Comparison of ENCODE assay signal across 30 cellular contexts in the genomic region with DNA sequence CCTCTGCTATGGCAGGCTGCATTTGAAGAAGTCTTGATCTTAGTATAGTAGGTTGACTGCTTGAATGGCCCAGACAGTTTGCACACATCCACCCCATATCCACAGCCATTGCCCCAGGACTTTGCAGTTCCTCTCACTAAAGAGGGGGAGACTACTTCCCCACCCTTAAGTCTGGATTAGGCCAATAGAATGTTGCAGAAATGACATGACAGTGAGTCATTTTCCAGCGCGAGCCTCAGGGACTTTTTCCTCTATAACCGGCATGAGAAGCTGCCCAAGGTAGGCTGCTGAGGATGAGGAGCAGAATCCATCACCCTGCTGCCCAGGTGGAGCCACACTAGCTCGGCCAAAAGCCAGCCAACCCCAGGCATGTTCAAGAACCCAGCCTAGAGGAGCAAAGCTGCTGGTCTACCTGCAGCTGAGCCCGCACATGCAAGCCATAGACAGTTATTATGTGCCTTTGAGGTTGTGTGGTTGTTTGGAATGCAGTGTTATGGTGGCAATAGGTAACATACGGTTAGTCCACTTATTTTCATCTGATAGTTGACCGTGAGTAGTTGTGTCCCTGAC.
A peak's percentile ranks its signal among the peaks of the same experiment; 100 is the strongest.
DNase-seq lines count a peak whose midpoint lies in the region; ATAC-seq and TF ChIP-seq lines count a peak whose summit lies in the region.
"Had no signal": no experiment of that assay in that cellular context is flagged by ENCODE, and none has a peak within 500 bp of the region (broad histone marks: within the 10 kb centered on the region; RNA-seq: fewer than 3 reads in every experiment).

No MANE protein-coding gene starts in this region.

- H3K9ac ChIP-seq in HCT116 (ENCODE audit: low read length) = no peak overlapping the region
- H3K9ac ChIP-seq: BLaER1 had no signal

- no peaks in the 10 kb centered on the region for H3K79me2 ChIP-seq in HCT116 (ENCODE audit: insufficient read depth, low read length)

- H3K9me2 ChIP-seq in HCT116 (ENCODE audit: insufficient read depth) = no peaks in the 10 kb centered on the region

- BruUV-seq in HCT116 (replicated peaks; lab: Mats Ljungman, UMichigan) (no TSS peak), Panc1 (replicated peaks; lab: Mats Ljungman, UMichigan) (no TSS peak)

- peaks cover 51% of the 10 kb centered on the region for H3K27me3 ChIP-seq in HCT116 (ENCODE audit: insufficient read depth, low read length)
- H3K27me3 ChIP-seq in Panc1 (ENCODE audit: control insufficient read depth, insufficient read depth, low read length) = no peaks in the 10 kb centered on the region
- H3K27me3 ChIP-seq in aorta (ENCODE audit: control insufficient read depth in 1 of 2, insufficient read depth in 2 of 2, low read length in 1 of 2) = no peaks in the 10 kb centered on the region
- H3K27me3 ChIP-seq: BLaER1, SJSA1 had no signal

- H3K27me3 Mint-ChIP-seq in osteocyte (ENCODE audit: unreplicated experiment) = peaks cover 24% of the 10 kb centered on the region
- H3K27me3 Mint-ChIP-seq in stimulated activated naive CD8-positive, alpha-beta T cell treated with anti-CD3 and anti-CD28 coated beads, Interleukin-15, amount 100 ng/mL, for 72 hours = peaks cover 31% of the 10 kb centered on the region

- no peak for TF ChIP-seq POLR2A in HCT116 (IDR thresholded peaks at IDR 0.05; ENCODE audit: borderline replicate concordance, extremely low read depth, insufficient read depth, insufficient read length)

- WGBS in aorta, 2 donors = 82 to 85% methylated on average over 7 of the region's 7 CpGs

- H3K27ac ChIP-seq in HCT116 (ENCODE audit: low read depth, low read length) (no peak overlapping the region), Panc1 (ENCODE audit: low read length) (peak overlapping the region; percentile 26; the same call in 1 of the 2 replicates), aorta (ENCODE audit: low read depth in 1 of 2, low read length in 2 of 2) (no peak overlapping the region)
- H3K27ac ChIP-seq: BLaER1, SJSA1, spleen had no signal

- H3K4me3 ChIP-seq in HCT116 (replicated peaks in 1 of 2; ENCODE audit: low read depth in 1 of 2, low read length in 2 of 2) (no peak overlapping the region), Panc1 (ENCODE audit: low read depth in 2 of 2, low read length in 2 of 2) (no peak overlapping the region), epithelial cell of esophagus (ENCODE audit: low read length) (no peak overlapping the region), aorta (ENCODE audit: low read length in 2 of 2) (no peak overlapping the region)
- H3K4me3 ChIP-seq: BLaER1, SJSA1, spleen had no signal

- POLR2A ChIA-PET in HCT116 (lab: Charles Lee) = no interaction called here
- POLR2A ChIA-PET in Panc1 (lab: Charles Lee) = no interaction called here

- no peak for TF ChIP-seq RAD21 in HCT116 (IDR thresholded peaks at IDR 0.05; ENCODE audit: low read depth)

- RAD21 ChIA-PET in HCT116 (lab: Charles Lee; ENCODE audit: low non-redundant PET in 1 of 2, low total read pairs in 2 of 2, uncharacterized antibody in 2 of 2, unreplicated experiment in 2 of 2) = no interaction called here

- no peaks in the 10 kb centered on the region for H3K36me3 Mint-ChIP-seq in osteocyte (ENCODE audit: unreplicated experiment)
- H3K36me3 Mint-ChIP-seq: activated naive CD4-positive, alpha-beta T cell treated with anti-CD3 and anti-CD28 coated beads, Interleukin-2, amount 50 U/mL, for 72 hours; naive B cell had no signal

- H3K4me1 ChIP-seq in HCT116 (ENCODE audit: control insufficient read depth in 1 of 2, insufficient read depth in 2 of 2, low read length in 2 of 2) = peaks cover 0 to 14% of the 10 kb centered on the region in 2 experiments; a peak in 2 of 4 replicates
- H3K4me1 ChIP-seq in Panc1 (ENCODE audit: control insufficient read depth, insufficient read depth, low read length) = peaks cover 61% of the 10 kb centered on the region
- H3K4me1 ChIP-seq in aorta (ENCODE audit: control insufficient read depth in 1 of 2, insufficient read depth in 2 of 2, low read length in 2 of 2) = no peaks in the 10 kb centered on the region

- H3K36me3 ChIP-seq in HCT116 (ENCODE audit: control insufficient read depth in 1 of 2, insufficient read depth in 2 of 2, low read length in 2 of 2) (no peaks in the 10 kb centered on the region), Panc1 (ENCODE audit: control insufficient read depth, insufficient read depth, low read length) (no peaks in the 10 kb centered on the region), aorta (ENCODE audit: control insufficient read depth in 1 of 2, insufficient read depth in 2 of 2, low read length in 1 of 2) (no peaks in the 10 kb centered on the region)
- H3K36me3 ChIP-seq: BLaER1, SJSA1, spleen had no signal

- DNase-seq in A172 (ENCODE audit: low spot score) = peak; percentile 52
- no peak for DNase-seq in HCT116 (ENCODE audit: low read depth, low spot score)
- DNase-seq in Panc1 (ENCODE audit: low read depth, low spot score) = no peak
- peak; percentile 47 for DNase-seq in epithelial cell of esophagus (ENCODE audit: low read depth)
- no peak for DNase-seq in osteocyte (ENCODE audit: extremely low spot score, unreplicated experiment)
- DNase-seq in stimulated activated naive CD8-positive, alpha-beta T cell treated with anti-CD3 and anti-CD28 coated beads, Interleukin-15, amount 100 ng/mL, for 72 hours = no peak
- DNase-seq in activated CD8-positive, alpha-beta memory T cell treated with anti-CD3 and anti-CD28 coated beads, Interleukin-2, amount 50 U/mL, for 48 hours = no peak
- no peak for DNase-seq in aorta
- DNase-seq: activated CD4-positive, alpha-beta T cell treated with anti-CD3 and anti-CD28 coated beads, Interleukin-2, amount 10 ng/mL, durations not matched to agents 24 days and 14 days; Calu3; endodermal cell; glutamatergic neuron; H7; KBM-7; left cardiac atrium; mesenchymal stem cell; naive B cell; NCI-H1048; NCI-H1930; NCI-H446; nucleus accumbens; OCI-M1; retina; spleen; stimulated activated CD4-positive, alpha-beta T cell treated with anti-CD3 and anti-CD28 coated beads, Interleukin-4, amount 100 ng/mL, for 1 hour; stimulated activated naive CD4-positive, alpha-beta T cell; T-helper 17 cell had no signal

- CTCF ChIA-PET in HCT116 (lab: Charles Lee) = no interaction called here
- CTCF ChIA-PET in Panc1 (lab: Charles Lee) = no interaction called here

- no peak overlapping the region for H2AFZ ChIP-seq in HCT116 (ENCODE audit: low read depth, low read length, poor library complexity, severe bottlenecking)

- peaks cover 5% of the 10 kb centered on the region for H3K4me1 Mint-ChIP-seq in osteocyte (ENCODE audit: unreplicated experiment)
- peaks cover 7% of the 10 kb centered on the region for H3K4me1 Mint-ChIP-seq in stimulated activated naive CD8-positive, alpha-beta T cell treated with anti-CD3 and anti-CD28 coated beads, Interleukin-15, amount 100 ng/mL, for 72 hours
- H3K4me1 Mint-ChIP-seq: activated CD4-positive, alpha-beta T cell treated with anti-CD3 and anti-CD28 coated beads, Interleukin-2, amount 10 ng/mL, durations not matched to agents 24 days and 14 days had no signal

- no peak overlapping the region for H3K4me2 ChIP-seq in HCT116 (ENCODE audit: low read length)
- H3K4me2 ChIP-seq: BLaER1 had no signal

- TF ChIP-seq CTCF in HCT116 (IDR thresholded peaks at IDR 0.05 in 2 of 3, conservative IDR thresholded peaks at IDR 0.05 in 1 of 3; ENCODE audit: borderline replicate concordance in 1 of 3, insufficient read depth in 1 of 3, low read depth in 2 of 3, low read length in 2 of 3) (no peak), Panc1 (IDR thresholded peaks at IDR 0.05) (no peak), epithelial cell of esophagus (IDR thresholded peaks at IDR 0.05; ENCODE audit: insufficient read depth, low read depth, low read length, missing control alignments) (no peak), osteocyte (IDR thresholded peaks at IDR 0.05) (no peak)

- no peak overlapping the region for H3K27ac Mint-ChIP-seq in osteocyte (ENCODE audit: unreplicated experiment)
- no peak overlapping the region for H3K27ac Mint-ChIP-seq in stimulated activated naive CD8-positive, alpha-beta T cell treated with anti-CD3 and anti-CD28 coated beads, Interleukin-15, amount 100 ng/mL, for 72 hours
- H3K27ac Mint-ChIP-seq: activated CD4-positive, alpha-beta T cell treated with anti-CD3 and anti-CD28 coated beads, Interleukin-2, amount 10 ng/mL, durations not matched to agents 24 days and 14 days; activated naive CD4-positive, alpha-beta T cell treated with anti-CD3 and anti-CD28 coated beads, Interleukin-2, amount 50 U/mL, for 72 hours; endodermal cell; naive B cell; T-helper 17 cell had no signal

- ATAC-seq in HCT116 (no peak), Panc1 (peak; percentile 13; the same call in 1 of the 2 replicates), aorta (ENCODE audit: low FRiP score) (no peak)
- no peak for ATAC-seq in stimulated activated naive CD8-positive, alpha-beta T cell treated with anti-CD3 and anti-CD28 coated beads, Interleukin-15, amount 100 ng/mL, for 72 hours
- ATAC-seq: activated naive CD4-positive, alpha-beta T cell treated with anti-CD3 and anti-CD28 coated beads, Interleukin-2, amount 50 U/mL, for 72 hours; left cardiac atrium; T-helper 17 cell had no signal

- in situ Hi-C loops in Panc1 (cut with HindIII; ENCODE audit: low pct_unique_long_range_greater_than_20kb, low sequenced_read_pairs) = no loop called here

- no peaks in the 10 kb centered on the region for H4K20me1 ChIP-seq in HCT116 (ENCODE audit: insufficient read depth)

- H3K9me3 ChIP-seq in HCT116 (ENCODE audit: control insufficient read depth in 1 of 2, insufficient read depth in 1 of 2, low read depth in 1 of 2, low read length in 2 of 2) = no peaks in the 10 kb centered on the region
- H3K9me3 ChIP-seq in Panc1 (ENCODE audit: control insufficient read depth, insufficient read depth, low read depth, low read length) = no peaks in the 10 kb centered on the region
- no peaks in the 10 kb centered on the region for H3K9me3 ChIP-seq in aorta (ENCODE audit: control insufficient read depth, low read length)
- H3K9me3 ChIP-seq: BLaER1, SJSA1, spleen had no signal

- intact Hi-C loops in HCT116 (cut with micrococcal nuclease) = no loop called here
- intact Hi-C loops in Panc1 (cut with micrococcal nuclease; ENCODE audit: unreplicated experiment) = no loop called here
- intact Hi-C loops in aorta (cut with DNase I) = no loop called here

- no peaks in the 10 kb centered on the region for H3K9me3 Mint-ChIP-seq in osteocyte (ENCODE audit: unreplicated experiment)
- no peaks in the 10 kb centered on the region for H3K9me3 Mint-ChIP-seq in stimulated activated naive CD8-positive, alpha-beta T cell treated with anti-CD3 and anti-CD28 coated beads, Interleukin-15, amount 100 ng/mL, for 72 hours
- H3K9me3 Mint-ChIP-seq: activated CD4-positive, alpha-beta T cell treated with anti-CD3 and anti-CD28 coated beads, Interleukin-2, amount 10 ng/mL, durations not matched to agents 24 days and 14 days; activated naive CD4-positive, alpha-beta T cell treated with anti-CD3 and anti-CD28 coated beads, Interleukin-2, amount 50 U/mL, for 72 hours; endodermal cell; naive B cell had no signal

- no peak overlapping the region for H3K4me3 Mint-ChIP-seq in osteocyte (ENCODE audit: unreplicated experiment)
- no peak overlapping the region for H3K4me3 Mint-ChIP-seq in stimulated activated naive CD8-positive, alpha-beta T cell treated with anti-CD3 and anti-CD28 coated beads, Interleukin-15, amount 100 ng/mL, for 72 hours
- H3K4me3 Mint-ChIP-seq: activated CD4-positive, alpha-beta T cell treated with anti-CD3 and anti-CD28 coated beads, Interleukin-2, amount 10 ng/mL, durations not matched to agents 24 days and 14 days; endodermal cell; naive B cell; T-helper 17 cell had no signal

Comparison
In these comparisons a context has a peak if more than half of its experiments do, and no peak if none do; other contexts are left out.
1. DNase-seq: peak in A172 (single experiment) and epithelial cell of esophagus (single experiment); none in HCT116 (single experiment), Panc1 (single experiment), osteocyte (single experiment), stimulated activated naive CD8-positive, alpha-beta T cell treated with anti-CD3 and anti-CD28 coated beads, Interleukin-15, amount 100 ng/mL, for 72 hours (0 of 2), activated CD8-positive, alpha-beta memory T cell treated with anti-CD3 and anti-CD28 coated beads, Interleukin-2, amount 50 U/mL, for 48 hours (single experiment) and aorta (0 of 2).